In the genomic region with DNA sequence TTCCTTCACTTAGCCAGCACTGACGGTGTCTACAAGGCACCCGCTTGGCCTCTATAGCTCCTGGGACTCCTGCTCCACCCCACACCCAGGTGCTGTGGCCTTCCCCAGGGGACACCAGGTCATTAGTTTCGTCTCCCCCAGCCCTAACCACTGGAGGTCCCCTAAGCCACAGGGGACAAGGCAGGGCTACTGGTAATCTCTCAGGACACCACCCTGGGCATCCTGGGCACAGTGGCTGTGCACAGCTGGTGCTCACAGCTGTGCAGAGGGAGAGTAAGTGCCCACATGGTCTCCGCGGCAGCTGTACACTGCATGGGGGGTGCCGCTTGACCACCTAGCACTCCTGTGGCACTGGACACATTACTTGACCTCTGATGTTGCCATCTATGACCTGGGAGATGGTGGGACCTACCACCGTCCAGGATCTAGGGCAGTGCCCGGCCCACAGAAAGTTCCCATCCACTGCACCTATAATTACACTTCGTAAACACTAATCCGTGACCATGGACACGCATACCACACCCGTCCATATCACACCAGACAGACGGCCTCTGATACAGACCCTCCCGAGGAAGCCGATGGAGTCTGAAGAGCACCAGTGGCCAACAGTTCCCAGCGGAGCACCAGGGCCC, we compare ENCODE assay signal across 8 cellular contexts.
DNase-seq lines count a peak whose midpoint lies in the region; ATAC-seq and TF ChIP-seq lines count a peak whose summit lies in the region.

No MANE protein-coding gene starts in this region.

- peaks cover 50% of the 10 kb centered on the region for H3K4me1 Mint-ChIP-seq in HFFc6 (ENCODE audit: low read depth)
- H3K4me1 Mint-ChIP-seq in activated T-cell treated with anti-CD3 and anti-CD28 coated beads, Interleukin-2, amount 50 U/mL, for 4 hours (ENCODE audit: low read depth) = peaks cover 88% of the 10 kb centered on the region
- peaks cover 49% of the 10 kb centered on the region for H3K4me1 Mint-ChIP-seq in memory B cell

- no peaks in the 10 kb centered on the region for H3K36me3 Mint-ChIP-seq in HFFc6 (ENCODE audit: low read depth)
- peaks cover 2% of the 10 kb centered on the region for H3K36me3 Mint-ChIP-seq in activated T-cell treated with anti-CD3 and anti-CD28 coated beads, Interleukin-2, amount 50 U/mL, for 4 hours (ENCODE audit: insufficient read depth)
- no peaks in the 10 kb centered on the region for H3K36me3 Mint-ChIP-seq in memory B cell

- peak overlapping the region; percentile 25; the same call in 1 of the 2 replicates for H3K27ac Mint-ChIP-seq in HFFc6
- H3K27ac Mint-ChIP-seq in memory B cell = peak overlapping the region; percentile 61

- H3K9me3 Mint-ChIP-seq in HFFc6 (no peaks in the 10 kb centered on the region), memory B cell (no peaks in the 10 kb centered on the region)
- H3K9me3 Mint-ChIP-seq in activated T-cell treated with anti-CD3 and anti-CD28 coated beads, Interleukin-2, amount 50 U/mL, for 4 hours = no peaks in the 10 kb centered on the region

- H3K4me3 Mint-ChIP-seq in HFFc6 = no peak overlapping the region
- peak overlapping the region; percentile 85 for H3K4me3 Mint-ChIP-seq in activated T-cell treated with anti-CD3 and anti-CD28 coated beads, Interleukin-2, amount 50 U/mL, for 4 hours
- peak overlapping the region; percentile 79 for H3K4me3 Mint-ChIP-seq in memory B cell

- ATAC-seq in activated T-cell treated with anti-CD3 and anti-CD28 coated beads, Interleukin-2, amount 50 U/mL, for 4 hours = no peak
- peak; percentile 3 for ATAC-seq in memory B cell (ENCODE audit: low read depth)
- no peak for ATAC-seq in HG03095 (IDR thresholded peaks at IDR 0.05; ENCODE audit: unreplicated experiment)

- H3K27me3 Mint-ChIP-seq in HFFc6 (ENCODE audit: insufficient read depth) (peaks cover 4% of the 10 kb centered on the region), memory B cell (peaks cover 33% of the 10 kb centered on the region)
- H3K27me3 Mint-ChIP-seq in activated T-cell treated with anti-CD3 and anti-CD28 coated beads, Interleukin-2, amount 50 U/mL, for 4 hours (ENCODE audit: low read depth) = no peaks in the 10 kb centered on the region

- no peak for TF ChIP-seq CTCF in HFFc6 (IDR thresholded peaks at IDR 0.05)

- DNase-seq in CD1c-positive myeloid dendritic cell (ENCODE audit: extremely low spot score) (peak; percentile 21), HFFc6 (no peak), memory B cell (ENCODE audit: low spot score in 2 of 2) (no peak), NCI-H1694 (lab: John Stamatoyannopoulos, UW) (no peak), germinal center (ENCODE audit: low spot score) (no peak)
- no peak for DNase-seq in activated T-cell treated with anti-CD3 and anti-CD28 coated beads, Interleukin-2, amount 50 U/mL, for 4 hours
- no peak for DNase-seq in activated CD4-positive, CD25-positive, alpha-beta regulatory T cell treated with anti-CD3 and anti-CD28 coated beads, Interleukin-2, amount 50 U/mL, for 72 hours
